ENCODE assay signal across 8 cellular contexts in genomic region chr14:41607119-41607785, GRCh38. TPM values are rescaled to one million over a fixed set of nuclear protein-coding genes. Genes with fewer than 3 reads are reported as not detected.
A peak's percentile ranks its signal among the peaks of the same experiment; 100 is the strongest.
DNase-seq lines count a peak whose midpoint lies in the region; ATAC-seq and TF ChIP-seq lines count a peak whose summit lies in the region.

No MANE protein-coding gene starts in this region.

- H3K4me3 ChIP-seq in SJCRH30 = peak overlapping the region; percentile 76
- H3K4me3 ChIP-seq in fibroblast of pulmonary artery (replicated peaks; ENCODE audit: low read depth, low read length) = peak overlapping the region; percentile 83
- peak overlapping the region; percentile 36 to 44 for H3K4me3 ChIP-seq in prostate gland

- H3K27me3 ChIP-seq in SJCRH30 (peaks cover 3% of the 10 kb centered on the region), prostate gland (replicated peaks; ENCODE audit: insufficient read depth) (peaks cover 9% of the 10 kb centered on the region)

- no peak for TF ChIP-seq POLR2A in prostate gland (IDR thresholded peaks at IDR 0.05)

- no peaks in the 10 kb centered on the region for H3K36me3 Mint-ChIP-seq in activated CD4-positive, alpha-beta T cell treated with anti-CD3 and anti-CD28 coated beads, Interleukin-2, amount 10 ng/mL, durations not matched to agents 7 days and 5 days (ENCODE audit: low read depth)

- no peaks in the 10 kb centered on the region for H3K4me1 ChIP-seq in SJCRH30
- H3K4me1 ChIP-seq in prostate gland (replicated peaks) = peaks cover 4% of the 10 kb centered on the region

- POLR2A ChIA-PET in activated CD4-positive, alpha-beta T cell treated with anti-CD3 and anti-CD28 coated beads, Interleukin-2, amount 10 ng/mL, durations not matched to agents 7 days and 5 days (lab: Charles Lee) = no interaction called here

- DNase-seq in activated CD4-positive, alpha-beta T cell treated with anti-CD3 and anti-CD28 coated beads, Interleukin-2, amount 10 ng/mL, durations not matched to agents 7 days and 5 days = no peak
- DNase-seq in activated CD4-positive, alpha-beta T cell treated with anti-CD3 and anti-CD28 coated beads, Interleukin-2, amount 50 U/mL, for 1 hour = no peak
- peak; percentile 57 to 76 for DNase-seq in SJCRH30
- DNase-seq in fibroblast of pulmonary artery (ENCODE audit: low read depth) = no peak
- DNase-seq in prostate gland (ENCODE audit: low spot score) = no peak

- no peaks in the 10 kb centered on the region for H3K36me3 ChIP-seq in SJCRH30
- no peaks in the 10 kb centered on the region for H3K36me3 ChIP-seq in prostate gland

- H3K4me3 Mint-ChIP-seq in activated CD4-positive, alpha-beta T cell treated with anti-CD3 and anti-CD28 coated beads, Interleukin-2, amount 10 ng/mL, durations not matched to agents 7 days and 5 days = peak overlapping the region; percentile 43

- TF ChIP-seq CTCF in fibroblast of pulmonary artery (IDR thresholded peaks at IDR 0.05; ENCODE audit: low read length, missing control alignments) = no peak
- no peak for TF ChIP-seq CTCF in prostate gland (IDR thresholded peaks at IDR 0.05)

- CTCF ChIA-PET in activated CD4-positive, alpha-beta T cell treated with anti-CD3 and anti-CD28 coated beads, Interleukin-2, amount 10 ng/mL, durations not matched to agents 7 days and 5 days (lab: Charles Lee) = no interaction called here

- H3K4me1 Mint-ChIP-seq in activated CD4-positive, alpha-beta T cell treated with anti-CD3 and anti-CD28 coated beads, Interleukin-2, amount 10 ng/mL, durations not matched to agents 7 days and 5 days = peaks cover 14% of the 10 kb centered on the region

- no peaks in the 10 kb centered on the region for H3K9me3 Mint-ChIP-seq in activated CD4-positive, alpha-beta T cell treated with anti-CD3 and anti-CD28 coated beads, Interleukin-2, amount 10 ng/mL, durations not matched to agents 7 days and 5 days

- peak overlapping the region; percentile 80 for H3K27ac ChIP-seq in SJCRH30
- H3K27ac ChIP-seq in prostate gland = peak overlapping the region; percentile 35 to 68

- intact Hi-C loops in prostate gland (cut with DNase I) = no loop called here

- ATAC-seq in HG02763 (IDR thresholded peaks at IDR 0.05; ENCODE audit: unreplicated experiment) (no peak), HG03045 (IDR thresholded peaks at IDR 0.05; ENCODE audit: unreplicated experiment) (no peak), GM21367 (IDR thresholded peaks at IDR 0.05; ENCODE audit: unreplicated experiment) (no peak)

- peak overlapping the region; percentile 31 for H3K27ac Mint-ChIP-seq in activated CD4-positive, alpha-beta T cell treated with anti-CD3 and anti-CD28 coated beads, Interleukin-2, amount 10 ng/mL, durations not matched to agents 7 days and 5 days

- H3K9me3 ChIP-seq in SJCRH30 (replicated peaks) (no peaks in the 10 kb centered on the region), prostate gland (no peaks in the 10 kb centered on the region)

- WGBS in prostate gland = 2% methylated on average over 27 of the region's 29 CpGs

- peaks cover 79% of the 10 kb centered on the region for H3K27me3 Mint-ChIP-seq in activated CD4-positive, alpha-beta T cell treated with anti-CD3 and anti-CD28 coated beads, Interleukin-2, amount 10 ng/mL, durations not matched to agents 7 days and 5 days

RNA-seq across cellular contexts. Expression of gene LRFN5, which starts 0.6 kb away (rescaled TPM):
- total RNA-seq in activated CD4-positive, alpha-beta T cell treated with anti-CD3 and anti-CD28 coated beads, Interleukin-2, amount 10 ng/mL, durations not matched to agents 7 days and 5 days = not detected
- total RNA-seq in SJCRH30 (2014; rRNA removed; shearing (Covaris generic)) = 11.1 and 13.0 TPM in 2 replicates
- total RNA-seq in prostate gland = 1 to 10 TPM in 1 of 2 donors, under 1 TPM in 1; 0.50 to 5.3 TPM

Comparison
In these comparisons a context has a peak if more than half of its experiments do, and no peak if none do; other contexts are left out.
1. DNase-seq: peak in SJCRH30 (2 of 2); none in activated CD4-positive, alpha-beta T cell treated with anti-CD3 and anti-CD28 coated beads, Interleukin-2, amount 10 ng/mL, durations not matched to agents 7 days and 5 days (single experiment), activated CD4-positive, alpha-beta T cell treated with anti-CD3 and anti-CD28 coated beads, Interleukin-2, amount 50 U/mL, for 1 hour (single experiment), fibroblast of pulmonary artery (single experiment) and prostate gland (single experiment).
2. Peak in every context shown above with its lines, with median percentiles within 50 percentile points of each other: H3K4me3 ChIP-seq.